2 cellular contexts compared by ENCODE assay signal in the genomic region with DNA sequence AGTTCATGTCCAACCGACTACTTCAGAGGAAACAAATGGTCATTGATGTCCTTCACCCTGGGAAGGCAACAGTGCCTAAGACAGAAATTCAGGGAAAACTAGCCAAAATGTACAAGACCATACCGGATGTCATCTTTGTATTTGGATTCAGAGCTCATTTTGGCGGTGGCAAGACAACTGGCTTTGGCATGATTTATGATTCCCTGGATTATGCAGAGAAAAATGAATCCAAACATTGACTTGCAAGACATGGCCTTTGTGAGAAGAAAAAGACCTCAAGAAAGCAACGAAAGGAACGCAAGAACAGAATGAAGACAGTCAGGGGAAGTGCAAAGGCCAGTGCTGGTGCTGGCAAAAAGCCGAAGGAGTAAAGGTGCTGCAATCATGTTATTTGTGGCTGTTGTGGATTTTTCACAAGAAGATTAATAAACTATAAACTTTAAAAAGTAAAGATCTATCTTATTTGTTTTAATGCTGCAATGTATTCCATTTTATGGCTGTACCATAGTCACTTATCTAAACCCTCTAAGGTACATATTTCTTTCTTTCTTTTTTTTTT.
TF ChIP-seq lines count a peak whose summit lies in the region.

No MANE protein-coding gene starts in this region.

TF ChIP-seq in K562, 482 proteins besides CTCF, POLR2A, EP300 and RAD21:
- TF ChIP-seq, protein P1, sequence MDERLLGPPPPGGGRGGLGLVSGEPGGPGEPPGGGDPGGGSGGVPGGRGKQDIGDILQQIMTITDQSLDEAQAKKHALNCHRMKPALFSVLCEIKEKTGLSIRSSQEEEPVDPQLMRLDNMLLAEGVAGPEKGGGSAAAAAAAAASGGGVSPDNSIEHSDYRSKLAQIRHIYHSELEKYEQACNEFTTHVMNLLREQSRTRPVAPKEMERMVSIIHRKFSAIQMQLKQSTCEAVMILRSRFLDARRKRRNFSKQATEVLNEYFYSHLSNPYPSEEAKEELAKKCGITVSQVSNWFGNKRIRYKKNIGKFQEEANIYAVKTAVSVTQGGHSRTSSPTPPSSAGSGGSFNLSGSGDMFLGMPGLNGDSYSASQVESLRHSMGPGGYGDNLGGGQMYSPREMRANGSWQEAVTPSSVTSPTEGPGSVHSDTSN (CRISPR knock-in tag; IDR thresholded peaks at IDR 0.05; ENCODE audit: low read depth), result no peak
- TF ChIP-seq, protein P1 (tag; conservative IDR thresholded peaks at IDR 0.05; ENCODE audit: low read depth), result peak; percentile 56; the same call in 1 of the 2 replicates
- TF ChIP-seq, protein P2, sequence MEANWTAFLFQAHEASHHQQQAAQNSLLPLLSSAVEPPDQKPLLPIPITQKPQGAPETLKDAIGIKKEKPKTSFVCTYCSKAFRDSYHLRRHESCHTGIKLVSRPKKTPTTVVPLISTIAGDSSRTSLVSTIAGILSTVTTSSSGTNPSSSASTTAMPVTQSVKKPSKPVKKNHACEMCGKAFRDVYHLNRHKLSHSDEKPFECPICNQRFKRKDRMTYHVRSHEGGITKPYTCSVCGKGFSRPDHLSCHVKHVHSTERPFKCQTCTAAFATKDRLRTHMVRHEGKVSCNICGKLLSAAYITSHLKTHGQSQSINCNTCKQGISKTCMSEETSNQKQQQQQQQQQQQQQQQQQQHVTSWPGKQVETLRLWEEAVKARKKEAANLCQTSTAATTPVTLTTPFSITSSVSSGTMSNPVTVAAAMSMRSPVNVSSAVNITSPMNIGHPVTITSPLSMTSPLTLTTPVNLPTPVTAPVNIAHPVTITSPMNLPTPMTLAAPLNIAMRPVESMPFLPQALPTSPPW (CRISPR knock-in tag; IDR thresholded peaks at IDR 0.05), result no peak
- TF ChIP-seq MEIS2 (IDR thresholded peaks at IDR 0.05; ENCODE audit: partially characterized antibody), result peak; percentile 59
- TF ChIP-seq, protein P3, sequence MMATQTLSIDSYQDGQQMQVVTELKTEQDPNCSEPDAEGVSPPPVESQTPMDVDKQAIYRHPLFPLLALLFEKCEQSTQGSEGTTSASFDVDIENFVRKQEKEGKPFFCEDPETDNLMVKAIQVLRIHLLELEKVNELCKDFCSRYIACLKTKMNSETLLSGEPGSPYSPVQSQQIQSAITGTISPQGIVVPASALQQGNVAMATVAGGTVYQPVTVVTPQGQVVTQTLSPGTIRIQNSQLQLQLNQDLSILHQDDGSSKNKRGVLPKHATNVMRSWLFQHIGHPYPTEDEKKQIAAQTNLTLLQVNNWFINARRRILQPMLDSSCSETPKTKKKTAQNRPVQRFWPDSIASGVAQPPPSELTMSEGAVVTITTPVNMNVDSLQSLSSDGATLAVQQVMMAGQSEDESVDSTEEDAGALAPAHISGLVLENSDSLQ (IDR thresholded peaks at IDR 0.05), result peak; percentile 37

TF ChIP-seq in H1, 55 proteins besides CTCF, POLR2A, EP300 and RAD21:
- TF ChIP-seq NANOG (IDR thresholded peaks at IDR 0.05; ENCODE audit: insufficient read depth, low read depth, low read length, poor library complexity, severe bottlenecking) (no peak), ZNF274 (IDR thresholded peaks at IDR 0.05; ENCODE audit: borderline replicate concordance, extremely low read depth, low read length) (no peak), MAFK (IDR thresholded peaks at IDR 0.05; ENCODE audit: low read depth, low read length) (no peak), SRF (IDR thresholded peaks at IDR 0.05; ENCODE audit: low read depth, low read length) (no peak), ASH2L (IDR thresholded peaks at IDR 0.05; ENCODE audit: low read length) (no peak), GABPA (IDR thresholded peaks at IDR 0.05; ENCODE audit: borderline replicate concordance, insufficient read depth, low read length) (no peak), SP2 (IDR thresholded peaks at IDR 0.05; ENCODE audit: low read length) (no peak)
- TF ChIP-seq, protein P4, sequence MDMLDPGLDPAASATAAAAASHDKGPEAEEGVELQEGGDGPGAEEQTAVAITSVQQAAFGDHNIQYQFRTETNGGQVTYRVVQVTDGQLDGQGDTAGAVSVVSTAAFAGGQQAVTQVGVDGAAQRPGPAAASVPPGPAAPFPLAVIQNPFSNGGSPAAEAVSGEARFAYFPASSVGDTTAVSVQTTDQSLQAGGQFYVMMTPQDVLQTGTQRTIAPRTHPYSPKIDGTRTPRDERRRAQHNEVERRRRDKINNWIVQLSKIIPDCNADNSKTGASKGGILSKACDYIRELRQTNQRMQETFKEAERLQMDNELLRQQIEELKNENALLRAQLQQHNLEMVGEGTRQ (IDR thresholded peaks at IDR 0.05; ENCODE audit: low read length), result no peak
- TF ChIP-seq, protein P5, sequence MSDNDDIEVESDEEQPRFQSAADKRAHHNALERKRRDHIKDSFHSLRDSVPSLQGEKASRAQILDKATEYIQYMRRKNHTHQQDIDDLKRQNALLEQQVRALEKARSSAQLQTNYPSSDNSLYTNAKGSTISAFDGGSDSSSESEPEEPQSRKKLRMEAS (IDR thresholded peaks at IDR 0.05), result no peak
TF ChIP-seq in H1: peak in this region for 0.
